8 cellular contexts compared by ENCODE assay signal in the genomic region with DNA sequence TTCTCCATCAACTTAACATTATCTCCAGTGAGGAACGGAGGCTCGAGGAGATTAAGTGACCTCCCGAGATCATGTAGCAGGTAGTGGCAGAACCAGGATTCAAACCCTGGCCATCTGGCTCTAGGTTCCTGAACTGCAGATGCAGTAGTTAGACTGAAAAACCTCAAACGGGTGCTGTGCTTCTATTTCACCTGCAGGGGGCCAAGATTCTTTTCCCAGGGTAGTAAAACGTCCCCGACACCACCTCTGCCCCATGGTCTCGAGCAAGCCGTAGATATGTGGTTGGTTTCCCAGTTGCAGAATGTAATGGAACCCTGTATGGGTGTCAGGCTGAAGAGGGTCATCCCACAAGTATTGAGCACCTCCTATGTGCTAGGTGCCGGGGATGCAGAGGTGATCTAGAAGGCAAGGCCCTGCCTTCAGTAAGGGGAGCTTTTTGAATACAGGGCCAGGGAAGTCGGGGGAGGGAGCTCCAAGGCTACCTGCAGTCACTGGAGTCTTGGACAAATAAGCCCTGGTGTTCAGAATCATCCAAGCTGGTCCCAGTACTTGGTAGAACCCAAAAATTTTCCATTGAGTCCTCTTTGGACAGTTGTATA.
A peak's percentile ranks its signal among the peaks of the same experiment; 100 is the strongest.
DNase-seq lines count a peak whose midpoint lies in the region; ATAC-seq and TF ChIP-seq lines count a peak whose summit lies in the region.

No MANE protein-coding gene starts in this region.

- H3K27me3 Mint-ChIP-seq in CD8-positive, alpha-beta memory T cell, result no peaks in the 10 kb centered on the region

- peak overlapping the region in 6 of 8 donors; percentile 3 to 82 (median 48) for H3K27ac Mint-ChIP-seq in CD8-positive, alpha-beta memory T cell

- peak overlapping the region in 2 of 7 donors; percentile 20 to 53 for H3K4me3 Mint-ChIP-seq in CD8-positive, alpha-beta memory T cell

- peak; percentile 38 for ATAC-seq in left lobe of liver

- no peaks in the 10 kb centered on the region for H3K36me3 ChIP-seq in CD8-positive, alpha-beta memory T cell (ENCODE audit: insufficient read depth, low read length)
- H3K36me3 ChIP-seq in WERI-Rb-1, result no peaks in the 10 kb centered on the region

- no peak overlapping the region for H3K4me3 ChIP-seq in CD8-positive, alpha-beta memory T cell (ENCODE audit: low read length)
- no peak overlapping the region for H3K4me3 ChIP-seq in WERI-Rb-1 (ENCODE audit: low read depth, low read length)

- H3K27me3 ChIP-seq in CD8-positive, alpha-beta memory T cell (ENCODE audit: insufficient read depth, low read length, poor library complexity, severe bottlenecking), result no peaks in the 10 kb centered on the region
- H3K27me3 ChIP-seq in WERI-Rb-1 (ENCODE audit: insufficient read depth, low read depth, severe bottlenecking), result no peaks in the 10 kb centered on the region

- TF ChIP-seq CTCF in GM20000 (IDR thresholded peaks at IDR 0.05; ENCODE audit: extremely low read depth, missing control alignments), result peak; percentile 0
- peak; percentile 48 for TF ChIP-seq CTCF in WERI-Rb-1 (IDR thresholded peaks at IDR 0.05; ENCODE audit: low read depth, low read length)

- no peaks in the 10 kb centered on the region for H3K9me3 ChIP-seq in CD8-positive, alpha-beta memory T cell (ENCODE audit: low read length)
- H3K9me3 ChIP-seq in WERI-Rb-1 (ENCODE audit: severe bottlenecking), result no peaks in the 10 kb centered on the region

- CTCF ChIA-PET in CD8-positive, alpha-beta memory T cell (lab: Charles Lee), result interaction anchor here (1.6 kb wide), 1 partner anchor 14 kb away, joined by 4 read pairs; no protein-coding TSS in a partner anchor

- H3K36me3 Mint-ChIP-seq in CD8-positive, alpha-beta memory T cell, result peaks cover 0 to 23% (median 4%) of the 10 kb centered on the region in 3 donors

- H3K4me1 Mint-ChIP-seq in CD8-positive, alpha-beta memory T cell, result peaks cover 69 to 87% (median 83%) of the 10 kb centered on the region in 3 donors

- no peak overlapping the region for H3K27ac ChIP-seq in CD8-positive, alpha-beta memory T cell (ENCODE audit: low read depth, low read length)
- H3K27ac ChIP-seq in WERI-Rb-1, result no peak overlapping the region

- H3K9me3 Mint-ChIP-seq in CD8-positive, alpha-beta memory T cell, result no peaks in the 10 kb centered on the region

- POLR2A ChIA-PET in CD8-positive, alpha-beta memory T cell (lab: Charles Lee), result no interaction called here

- no peaks in the 10 kb centered on the region for H3K4me1 ChIP-seq in CD8-positive, alpha-beta memory T cell (ENCODE audit: insufficient read depth, low read length)

- DNase-seq in CD8-positive, alpha-beta memory T cell, result peak in 1 of 5 donors; percentile 18
- no peak for DNase-seq in GM20000 (ENCODE audit: low spot score)
- peak; percentile 36 for DNase-seq in WERI-Rb-1
- no peak for DNase-seq in left lobe of liver (ENCODE audit: low spot score)
- DNase-seq in CD1c-positive myeloid dendritic cell (ENCODE audit: extremely low spot score), result no peak
- no peak for DNase-seq in nucleus accumbens (lab: John Stamatoyannopoulos, UW)
- DNase-seq in NOMO-1 (lab: John Stamatoyannopoulos, UW; ENCODE audit: unreplicated experiment in 2 of 2), result no peak
- DNase-seq in epidermal melanocyte (ENCODE audit: insufficient read length, low spot score), result no peak
